In the genomic region with DNA sequence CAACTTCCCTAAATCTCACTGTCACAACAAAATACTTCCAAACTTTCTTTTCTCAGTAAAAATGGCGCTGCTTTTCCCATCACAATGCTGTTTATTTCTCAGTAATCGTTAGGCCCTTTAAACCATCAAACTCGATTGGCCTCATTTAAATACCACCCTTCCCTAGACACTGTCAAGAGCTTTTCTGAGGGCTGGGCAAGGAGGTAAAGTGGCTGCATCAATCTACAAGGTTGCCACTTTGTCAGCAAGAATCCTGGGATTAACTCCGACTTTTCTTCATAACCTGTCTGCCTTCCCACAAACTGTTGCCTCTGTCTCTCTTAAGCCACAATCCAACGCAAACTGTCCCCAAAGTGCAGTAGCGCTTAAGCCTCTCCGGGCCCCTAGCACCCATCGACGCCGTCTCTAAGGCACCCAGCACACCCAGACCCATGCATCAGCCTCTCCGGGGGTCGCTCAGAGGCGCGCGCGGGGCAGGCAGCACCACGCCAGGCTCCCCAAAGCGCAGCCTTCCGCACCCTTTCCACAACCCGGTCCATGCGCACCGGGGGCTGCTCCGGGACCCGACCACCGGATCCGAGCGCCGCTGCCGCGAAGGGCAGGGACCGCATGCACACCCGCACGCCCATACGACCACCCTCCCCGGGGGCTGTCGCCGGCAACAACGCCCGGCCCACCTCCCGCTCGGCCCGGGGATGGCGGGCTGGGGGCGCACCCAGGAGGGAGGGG, we compare ENCODE assay signal across 8 cellular contexts. TPM values are rescaled to one million over a fixed set of nuclear protein-coding genes. Genes with fewer than 3 reads are reported as not detected.
DNase-seq lines count a peak whose midpoint lies in the region; ATAC-seq and TF ChIP-seq lines count a peak whose summit lies in the region.

No MANE protein-coding gene starts in this region.

- H3K36me3 ChIP-seq in mucosa of stomach (ENCODE audit: control insufficient read depth, insufficient read depth, low read length), result no peaks in the 10 kb centered on the region

- H3K9me3 ChIP-seq in mucosa of stomach (ENCODE audit: control insufficient read depth, low read length), result no peaks in the 10 kb centered on the region

- H3K27me3 Mint-ChIP-seq in endothelial cell (ENCODE audit: unreplicated experiment) (peaks cover 3% of the 10 kb centered on the region), type B pancreatic cell (peaks cover 3% of the 10 kb centered on the region)

- H3K4me3 ChIP-seq in WI38 (ENCODE audit: low read depth, low read length), result peak overlapping the region; percentile 75
- H3K4me3 ChIP-seq in mucosa of stomach (ENCODE audit: low read length), result peak overlapping the region; percentile 54

- H3K4me3 Mint-ChIP-seq in endothelial cell (ENCODE audit: unreplicated experiment) (peak overlapping the region; percentile 93), type B pancreatic cell (peak overlapping the region; percentile 98)

- TF ChIP-seq CTCF in GM10266 (IDR thresholded peaks at IDR 0.05; ENCODE audit: control insufficient read depth, insufficient read depth, low read depth, missing control alignments) (no peak), WI38 (IDR thresholded peaks at IDR 0.05; ENCODE audit: low read depth, low read length) (no peak), endothelial cell (IDR thresholded peaks at IDR 0.05; ENCODE audit: unreplicated experiment) (no peak), type B pancreatic cell (conservative IDR thresholded peaks at IDR 0.05) (no peak)

- H3K36me3 Mint-ChIP-seq in endothelial cell (ENCODE audit: low read depth, unreplicated experiment) (peaks cover 4% of the 10 kb centered on the region), type B pancreatic cell (no peaks in the 10 kb centered on the region)

- DNase-seq in GM10266 (ENCODE audit: extremely low spot score) (peak; percentile 21), HK-2 (ENCODE audit: unreplicated experiment) (peak; percentile 29), endothelial cell (ENCODE audit: low spot score) (peak; percentile 34), type B pancreatic cell (ENCODE audit: extremely low spot score, unreplicated experiment) (no peak)

- peaks cover 18% of the 10 kb centered on the region for H3K4me1 ChIP-seq in mucosa of stomach (ENCODE audit: control insufficient read depth, insufficient read depth, low read length)

- no peaks in the 10 kb centered on the region for H3K27me3 ChIP-seq in mucosa of stomach (ENCODE audit: control insufficient read depth, insufficient read depth, low read length)

- ATAC-seq in HG03571 (IDR thresholded peaks at IDR 0.05; ENCODE audit: unreplicated experiment) (no peak), GM18870 (IDR thresholded peaks at IDR 0.05; ENCODE audit: unreplicated experiment) (no peak)

- H3K9me3 Mint-ChIP-seq in endothelial cell (ENCODE audit: unreplicated experiment) (no peaks in the 10 kb centered on the region), type B pancreatic cell (no peaks in the 10 kb centered on the region)

- peak overlapping the region; percentile 71 for H3K9ac ChIP-seq in mucosa of stomach (ENCODE audit: low read length)

- H3K4me1 Mint-ChIP-seq in endothelial cell (ENCODE audit: unreplicated experiment) (peaks cover 37% of the 10 kb centered on the region), type B pancreatic cell (ENCODE audit: unreplicated experiment) (peaks cover 31% of the 10 kb centered on the region)

- H3K27ac Mint-ChIP-seq in endothelial cell (ENCODE audit: unreplicated experiment) (peak overlapping the region; percentile 44), type B pancreatic cell (peak overlapping the region; percentile 95)

RNA-seq across cellular contexts. Expression of gene MBOAT2, which starts 0.7 kb away (rescaled TPM):
- total RNA-seq in endothelial cell (ENCODE audit: unreplicated experiment) (71.6 TPM), type B pancreatic cell (ENCODE audit: low replicate concordance) (53.0 and 60.8 TPM in 2 replicates)
